In genomic region chr16:73143681-73144370, GRCh38 we compare ENCODE assay signal across 13 cellular contexts.
DNase-seq lines count a peak whose midpoint lies in the region.
"Had no signal": no experiment of that assay in that cellular context is flagged by ENCODE, and none has a peak within 500 bp of the region (broad histone marks: within the 10 kb centered on the region; RNA-seq: fewer than 3 reads in every experiment).

No MANE protein-coding gene starts in this region.

- no peaks in the 10 kb centered on the region for H3K36me3 ChIP-seq in urinary bladder (ENCODE audit: insufficient read depth)
- no peaks in the 10 kb centered on the region for H3K36me3 ChIP-seq in CD4-positive, alpha-beta memory T cell (ENCODE audit: insufficient read depth, low read length)

- H3K4me1 Mint-ChIP-seq in CD4-positive, alpha-beta memory T cell: no peaks in the 10 kb centered on the region

- H3K9me3 ChIP-seq in CD4-positive, alpha-beta memory T cell (ENCODE audit: control insufficient read depth in 1 of 2, low read length in 2 of 2): no peaks in the 10 kb centered on the region

- 38% methylated on average over 14 of the region's 14 CpGs for WGBS in urinary bladder

- H3K4me1 ChIP-seq in urinary bladder (ENCODE audit: insufficient read depth): no peaks in the 10 kb centered on the region
- H3K4me1 ChIP-seq in CD4-positive, alpha-beta memory T cell (ENCODE audit: insufficient read depth, low read length): no peaks in the 10 kb centered on the region

- H3K27ac Mint-ChIP-seq in CD4-positive, alpha-beta memory T cell: no peak overlapping the region

- H3K4me3 Mint-ChIP-seq in CD4-positive, alpha-beta memory T cell: no peak overlapping the region

- no peaks in the 10 kb centered on the region for H3K36me3 Mint-ChIP-seq in CD4-positive, alpha-beta memory T cell

- H3K27ac ChIP-seq in urinary bladder (ENCODE audit: low read depth): no peak overlapping the region
- H3K27ac ChIP-seq in CD4-positive, alpha-beta memory T cell (ENCODE audit: low read depth, low read length): no peak overlapping the region
- H3K27ac ChIP-seq: 22Rv1, SK-N-MC had no signal

- peak overlapping the region; percentile 36 for H3K4me3 ChIP-seq in urinary bladder (ENCODE audit: low read depth, low read length)
- H3K4me3 ChIP-seq in CD4-positive, alpha-beta memory T cell (ENCODE audit: low read length in 2 of 2): no peak overlapping the region
- H3K4me3 ChIP-seq: SK-N-MC had no signal

- intact Hi-C loops in CD4-positive, alpha-beta memory T cell (cut with micrococcal nuclease): no loop called here

- no peaks in the 10 kb centered on the region for H3K27me3 ChIP-seq in CD4-positive, alpha-beta memory T cell (ENCODE audit: insufficient read depth, low read length)

- POLR2A ChIA-PET in CD4-positive, alpha-beta memory T cell (lab: Charles Lee; ENCODE audit: partially characterized antibody): no interaction called here

- CTCF ChIA-PET in CD4-positive, alpha-beta memory T cell (lab: Charles Lee; ENCODE audit: partially characterized antibody): no interaction called here

- peaks cover 0 to 1% (median 0%) of the 10 kb centered on the region in 8 donors for H3K9me3 Mint-ChIP-seq in CD4-positive, alpha-beta memory T cell

- DNase-seq in NCI-H1105 treated with DMSO at 0.1 percent for 48 hours (lab: John Stamatoyannopoulos, UW) (peak; percentile 10), NCI-H1105 (lab: John Stamatoyannopoulos, UW) (no peak), fibroblast of gingiva (ENCODE audit: low read depth) (peak; percentile 39), myocyte (ENCODE audit: low read depth) (peak; percentile 9), HK-2 (ENCODE audit: unreplicated experiment) (no peak)
- no peak for DNase-seq in stimulated activated naive CD4-positive, alpha-beta T cell treated with Interleukin-2 at 50 U/mL for 16 hours (lab: John Stamatoyannopoulos, UW)
- no peak for DNase-seq in CD4-positive, alpha-beta memory T cell
- DNase-seq: activated CD4-positive, alpha-beta T cell treated with anti-CD3 and anti-CD28 coated beads for 48 hours; islet precursor cell; NCI-H526 had no signal

- no peaks in the 10 kb centered on the region for H3K27me3 Mint-ChIP-seq in CD4-positive, alpha-beta memory T cell

Comparison
In these comparisons a context has a peak if more than half of its experiments do, and no peak if none do; other contexts are left out.
1. DNase-seq: peak in NCI-H1105 treated with DMSO at 0.1 percent for 48 hours (single experiment), fibroblast of gingiva (single experiment) and myocyte (single experiment); none in NCI-H1105 (single experiment), stimulated activated naive CD4-positive, alpha-beta T cell treated with Interleukin-2 at 50 U/mL for 16 hours (single experiment), CD4-positive, alpha-beta memory T cell (0 of 5) and HK-2 (single experiment).